Comparison of ENCODE assay signal across 19 cellular contexts in genomic region chr9:2173170-2173569, GRCh38.
"Had no signal": no experiment of that assay in that cellular context is flagged by ENCODE, and none has a peak within 500 bp of the region (broad histone marks: within the 10 kb centered on the region; RNA-seq: fewer than 3 reads in every experiment).

No MANE protein-coding gene starts in this region.

- H3K4me1 Mint-ChIP-seq: activated naive CD8-positive, alpha-beta T cell treated with anti-CD3 and anti-CD28 coated beads, Interleukin-2, amount 50 U/mL, for 24 hours had no signal

- ATAC-seq: activated naive CD8-positive, alpha-beta T cell treated with anti-CD3 and anti-CD28 coated beads, Interleukin-2, amount 50 U/mL, for 24 hours; body of pancreas; left lobe of liver; naive thymus-derived CD8-positive, alpha-beta T cell; WTC11 had no signal

- H3K27me3 Mint-ChIP-seq: activated naive CD8-positive, alpha-beta T cell treated with anti-CD3 and anti-CD28 coated beads, Interleukin-2, amount 50 U/mL, for 24 hours; activated T-cell treated with anti-CD3 and anti-CD28 coated beads, Interleukin-2, amount 50 U/mL, for 24 hours; dendritic cell treated with granulocyte-macrophage colony-stimulating factor and Interleukin-4, amounts not matched to agents 40 ng/mL and 50 ng/mL, for 4 days; naive thymus-derived CD8-positive, alpha-beta T cell; progenitor cell of endocrine pancreas; type B pancreatic cell had no signal

- H3K27ac Mint-ChIP-seq: activated naive CD8-positive, alpha-beta T cell treated with anti-CD3 and anti-CD28 coated beads, Interleukin-2, amount 50 U/mL, for 24 hours; activated T-helper 2 cell treated with anti-CD3 and anti-CD28 coated beads, Interferon-gamma antibody, Interleukin-2, Interleukin-4, amounts not matched to agents 10 μg/mL and 5 μg/mL and 100 μg/mL, durations not matched to agents 14 hours and 24 hours and 36 hours; dendritic cell treated with granulocyte-macrophage colony-stimulating factor and Interleukin-4, amounts not matched to agents 40 ng/mL and 50 ng/mL, for 4 days; progenitor cell of endocrine pancreas; T-helper 1 cell treated with Interleukin-12 subunit alpha and Interleukin-12 subunit beta and Interleukin-4 antibody, amounts not matched to agents 30 μg/mL and 1 μg/mL, for 36 hours; type B pancreatic cell; WTC11 had no signal

- H3K4me3 Mint-ChIP-seq: activated naive CD8-positive, alpha-beta T cell treated with anti-CD3 and anti-CD28 coated beads, Interleukin-2, amount 50 U/mL, for 24 hours; activated T-cell treated with anti-CD3 and anti-CD28 coated beads, Interleukin-2, amount 50 U/mL, for 24 hours; dendritic cell treated with granulocyte-macrophage colony-stimulating factor and Interleukin-4, amounts not matched to agents 40 ng/mL and 50 ng/mL, for 4 days; naive thymus-derived CD8-positive, alpha-beta T cell; T-helper 1 cell treated with Interleukin-12 subunit alpha and Interleukin-12 subunit beta and Interleukin-4 antibody, amounts not matched to agents 30 μg/mL and 1 μg/mL, for 36 hours; type B pancreatic cell; WTC11 had no signal

- H3K9me3 Mint-ChIP-seq: activated naive CD8-positive, alpha-beta T cell treated with anti-CD3 and anti-CD28 coated beads, Interleukin-2, amount 50 U/mL, for 24 hours; activated T-cell treated with anti-CD3 and anti-CD28 coated beads, Interleukin-2, amount 50 U/mL, for 24 hours; activated T-helper 2 cell treated with anti-CD3 and anti-CD28 coated beads, Interferon-gamma antibody, Interleukin-2, Interleukin-4, amounts not matched to agents 10 μg/mL and 5 μg/mL and 100 μg/mL, durations not matched to agents 14 hours and 24 hours and 36 hours; dendritic cell treated with granulocyte-macrophage colony-stimulating factor and Interleukin-4, amounts not matched to agents 40 ng/mL and 50 ng/mL, for 4 days; naive thymus-derived CD8-positive, alpha-beta T cell; T-helper 1 cell treated with Interleukin-12 subunit alpha and Interleukin-12 subunit beta and Interleukin-4 antibody, amounts not matched to agents 30 μg/mL and 1 μg/mL, for 36 hours; type B pancreatic cell; WTC11 had no signal

- H3K36me3 Mint-ChIP-seq: WTC11 had no signal

- DNase-seq: activated naive CD4-positive, alpha-beta T cell; activated naive CD8-positive, alpha-beta T cell treated with anti-CD3 and anti-CD28 coated beads, Interleukin-2, amount 50 U/mL, for 24 hours; activated T-cell treated with anti-CD3 and anti-CD28 coated beads, Interleukin-2, amount 50 U/mL, for 24 hours; body of pancreas; caudate nucleus; effector CD4-positive, alpha-beta T cell; kidney; naive thymus-derived CD8-positive, alpha-beta T cell; retina; stimulated activated CD4-positive, alpha-beta T cell treated with anti-CD3 and anti-CD28 coated beads, Interleukin-4, amount 100 ng/mL, for 24 hours; T1000; testis had no signal
